1 cellular context compared by ENCODE assay signal in the genomic region with DNA sequence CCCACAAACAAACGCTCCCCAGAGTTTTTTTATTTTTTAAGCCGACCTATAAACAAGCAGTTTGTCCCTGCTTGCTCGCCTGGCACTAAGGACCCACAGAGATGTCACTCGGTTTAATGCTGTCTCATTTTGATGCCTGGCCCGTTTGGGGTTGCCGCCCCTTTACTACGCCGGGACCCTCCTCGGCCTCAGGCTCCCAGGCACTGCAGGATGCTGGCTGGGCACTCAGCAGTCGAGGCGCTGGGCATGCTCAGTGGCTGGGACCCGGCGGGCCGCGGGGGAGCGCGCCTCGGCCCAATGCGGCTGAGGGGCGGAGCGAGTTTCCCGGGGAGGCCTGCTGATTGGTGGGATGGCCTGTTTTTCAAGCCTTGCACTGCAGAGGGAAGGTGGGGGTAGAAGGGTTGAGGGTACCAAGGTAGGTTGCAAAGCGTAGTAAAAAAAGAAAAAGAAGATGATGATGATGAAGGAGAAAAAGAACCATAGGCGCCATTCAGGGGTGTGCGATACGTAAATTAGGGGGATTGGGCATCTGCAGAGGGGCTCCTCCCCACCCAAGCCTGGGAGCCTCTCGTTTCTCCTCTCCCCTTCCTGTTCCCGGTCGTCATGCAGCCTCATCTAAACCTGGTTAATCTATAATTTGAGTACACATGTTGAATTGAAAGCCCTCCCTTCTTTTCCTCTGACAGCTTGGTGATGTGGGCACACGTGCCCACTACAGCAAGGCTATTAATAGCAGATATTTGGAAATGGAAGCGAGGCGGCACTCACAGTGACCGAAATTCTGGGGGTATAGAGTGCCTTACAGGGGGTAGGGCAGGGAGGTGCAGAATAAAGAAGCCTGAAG.
TF ChIP-seq lines count a peak whose summit lies in the region.

No MANE protein-coding gene starts in this region.

TF ChIP-seq in HepG2, 621 proteins besides CTCF, POLR2A, EP300 and RAD21 (continued from another document and continues in another):
- TF ChIP-seq, protein P1, sequence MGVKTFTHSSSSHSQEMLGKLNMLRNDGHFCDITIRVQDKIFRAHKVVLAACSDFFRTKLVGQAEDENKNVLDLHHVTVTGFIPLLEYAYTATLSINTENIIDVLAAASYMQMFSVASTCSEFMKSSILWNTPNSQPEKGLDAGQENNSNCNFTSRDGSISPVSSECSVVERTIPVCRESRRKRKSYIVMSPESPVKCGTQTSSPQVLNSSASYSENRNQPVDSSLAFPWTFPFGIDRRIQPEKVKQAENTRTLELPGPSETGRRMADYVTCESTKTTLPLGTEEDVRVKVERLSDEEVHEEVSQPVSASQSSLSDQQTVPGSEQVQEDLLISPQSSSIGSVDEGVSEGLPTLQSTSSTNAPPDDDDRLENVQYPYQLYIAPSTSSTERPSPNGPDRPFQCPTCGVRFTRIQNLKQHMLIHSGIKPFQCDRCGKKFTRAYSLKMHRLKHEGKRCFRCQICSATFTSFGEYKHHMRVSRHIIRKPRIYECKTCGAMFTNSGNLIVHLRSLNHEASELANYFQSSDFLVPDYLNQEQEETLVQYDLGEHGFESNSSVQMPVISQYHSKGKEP (CRISPR knock-in tag; IDR thresholded peaks at IDR 0.05): no peak
- TF ChIP-seq HOXD1 (CRISPR knock-in tag; IDR thresholded peaks at IDR 0.05): no peak
- TF ChIP-seq ZNF496 (CRISPR knock-in tag; IDR thresholded peaks at IDR 0.05; ENCODE audit: insufficient replicate concordance): no peak
- TF ChIP-seq, protein P2, sequence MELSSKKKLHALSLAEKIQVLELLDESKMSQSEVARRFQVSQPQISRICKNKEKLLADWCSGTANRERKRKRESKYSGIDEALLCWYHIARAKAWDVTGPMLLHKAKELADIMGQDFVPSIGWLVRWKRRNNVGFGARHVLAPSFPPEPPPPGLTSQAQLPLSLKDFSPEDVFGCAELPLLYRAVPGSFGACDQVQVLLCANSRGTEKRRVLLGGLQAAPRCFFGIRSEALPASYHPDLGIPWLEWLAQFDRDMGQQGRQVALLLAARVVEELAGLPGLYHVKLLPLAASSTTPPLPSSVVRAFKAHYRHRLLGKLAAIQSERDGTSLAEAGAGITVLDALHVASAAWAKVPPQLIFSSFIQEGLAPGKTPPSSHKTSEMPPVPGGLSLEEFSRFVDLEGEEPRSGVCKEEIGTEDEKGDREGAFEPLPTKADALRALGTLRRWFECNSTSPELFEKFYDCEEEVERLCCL (CRISPR knock-in tag; IDR thresholded peaks at IDR 0.05; ENCODE audit: borderline replicate concordance): peak; percentile 68; the same call in 1 of the 2 replicates
- TF ChIP-seq, protein P3, sequence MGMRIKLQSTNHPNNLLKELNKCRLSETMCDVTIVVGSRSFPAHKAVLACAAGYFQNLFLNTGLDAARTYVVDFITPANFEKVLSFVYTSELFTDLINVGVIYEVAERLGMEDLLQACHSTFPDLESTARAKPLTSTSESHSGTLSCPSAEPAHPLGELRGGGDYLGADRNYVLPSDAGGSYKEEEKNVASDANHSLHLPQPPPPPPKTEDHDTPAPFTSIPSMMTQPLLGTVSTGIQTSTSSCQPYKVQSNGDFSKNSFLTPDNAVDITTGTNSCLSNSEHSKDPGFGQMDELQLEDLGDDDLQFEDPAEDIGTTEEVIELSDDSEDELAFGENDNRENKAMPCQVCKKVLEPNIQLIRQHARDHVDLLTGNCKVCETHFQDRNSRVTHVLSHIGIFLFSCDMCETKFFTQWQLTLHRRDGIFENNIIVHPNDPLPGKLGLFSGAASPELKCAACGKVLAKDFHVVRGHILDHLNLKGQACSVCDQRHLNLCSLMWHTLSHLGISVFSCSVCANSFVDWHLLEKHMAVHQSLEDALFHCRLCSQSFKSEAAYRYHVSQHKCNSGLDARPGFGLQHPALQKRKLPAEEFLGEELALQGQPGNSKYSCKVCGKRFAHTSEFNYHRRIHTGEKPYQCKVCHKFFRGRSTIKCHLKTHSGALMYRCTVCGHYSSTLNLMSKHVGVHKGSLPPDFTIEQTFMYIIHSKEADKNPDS (CRISPR knock-in tag; IDR thresholded peaks at IDR 0.05): no peak
- TF ChIP-seq TCF7 (IDR thresholded peaks at IDR 0.05; ENCODE audit: low read depth): no peak
- TF ChIP-seq, protein P4, sequence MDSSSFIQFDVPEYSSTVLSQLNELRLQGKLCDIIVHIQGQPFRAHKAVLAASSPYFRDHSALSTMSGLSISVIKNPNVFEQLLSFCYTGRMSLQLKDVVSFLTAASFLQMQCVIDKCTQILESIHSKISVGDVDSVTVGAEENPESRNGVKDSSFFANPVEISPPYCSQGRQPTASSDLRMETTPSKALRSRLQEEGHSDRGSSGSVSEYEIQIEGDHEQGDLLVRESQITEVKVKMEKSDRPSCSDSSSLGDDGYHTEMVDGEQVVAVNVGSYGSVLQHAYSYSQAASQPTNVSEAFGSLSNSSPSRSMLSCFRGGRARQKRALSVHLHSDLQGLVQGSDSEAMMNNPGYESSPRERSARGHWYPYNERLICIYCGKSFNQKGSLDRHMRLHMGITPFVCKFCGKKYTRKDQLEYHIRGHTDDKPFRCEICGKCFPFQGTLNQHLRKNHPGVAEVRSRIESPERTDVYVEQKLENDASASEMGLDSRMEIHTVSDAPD (CRISPR knock-in tag; IDR thresholded peaks at IDR 0.05): no peak
- TF ChIP-seq ZNF343 (CRISPR knock-in tag; IDR thresholded peaks at IDR 0.05): no peak
- no peak for TF ChIP-seq NFIB (CRISPR knock-in tag; IDR thresholded peaks at IDR 0.05; ENCODE audit: borderline replicate concordance)
- TF ChIP-seq ZNF780A (CRISPR knock-in tag; IDR thresholded peaks at IDR 0.05): no peak
- TF ChIP-seq, protein P5, sequence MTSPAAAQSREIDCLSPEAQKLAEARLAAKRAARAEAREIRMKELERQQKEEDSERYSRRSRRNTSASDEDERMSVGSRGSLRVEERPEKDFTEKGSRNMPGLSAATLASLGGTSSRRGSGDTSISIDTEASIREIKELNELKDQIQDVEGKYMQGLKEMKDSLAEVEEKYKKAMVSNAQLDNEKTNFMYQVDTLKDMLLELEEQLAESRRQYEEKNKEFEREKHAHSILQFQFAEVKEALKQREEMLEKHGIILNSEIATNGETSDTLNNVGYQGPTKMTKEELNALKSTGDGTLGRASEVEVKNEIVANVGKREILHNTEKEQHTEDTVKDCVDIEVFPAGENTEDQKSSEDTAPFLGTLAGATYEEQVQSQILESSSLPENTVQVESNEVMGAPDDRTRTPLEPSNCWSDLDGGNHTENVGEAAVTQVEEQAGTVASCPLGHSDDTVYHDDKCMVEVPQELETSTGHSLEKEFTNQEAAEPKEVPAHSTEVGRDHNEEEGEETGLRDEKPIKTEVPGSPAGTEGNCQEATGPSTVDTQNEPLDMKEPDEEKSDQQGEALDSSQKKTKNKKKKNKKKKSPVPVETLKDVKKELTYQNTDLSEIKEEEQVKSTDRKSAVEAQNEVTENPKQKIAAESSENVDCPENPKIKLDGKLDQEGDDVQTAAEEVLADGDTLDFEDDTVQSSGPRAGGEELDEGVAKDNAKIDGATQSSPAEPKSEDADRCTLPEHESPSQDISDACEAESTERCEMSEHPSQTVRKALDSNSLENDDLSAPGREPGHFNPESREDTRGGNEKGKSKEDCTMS (CRISPR knock-in tag; conservative IDR thresholded peaks at IDR 0.05): no peak
- TF ChIP-seq, protein P6, sequence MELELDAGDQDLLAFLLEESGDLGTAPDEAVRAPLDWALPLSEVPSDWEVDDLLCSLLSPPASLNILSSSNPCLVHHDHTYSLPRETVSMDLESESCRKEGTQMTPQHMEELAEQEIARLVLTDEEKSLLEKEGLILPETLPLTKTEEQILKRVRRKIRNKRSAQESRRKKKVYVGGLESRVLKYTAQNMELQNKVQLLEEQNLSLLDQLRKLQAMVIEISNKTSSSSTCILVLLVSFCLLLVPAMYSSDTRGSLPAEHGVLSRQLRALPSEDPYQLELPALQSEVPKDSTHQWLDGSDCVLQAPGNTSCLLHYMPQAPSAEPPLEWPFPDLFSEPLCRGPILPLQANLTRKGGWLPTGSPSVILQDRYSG (CRISPR knock-in tag; IDR thresholded peaks at IDR 0.05): 0 out of 2 replicates have a peak, but pooled peaks have one; percentile 13
- TF ChIP-seq, protein P7, sequence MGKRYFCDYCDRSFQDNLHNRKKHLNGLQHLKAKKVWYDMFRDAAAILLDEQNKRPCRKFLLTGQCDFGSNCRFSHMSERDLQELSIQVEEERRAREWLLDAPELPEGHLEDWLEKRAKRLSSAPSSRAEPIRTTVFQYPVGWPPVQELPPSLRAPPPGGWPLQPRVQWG (CRISPR knock-in tag; IDR thresholded peaks at IDR 0.05; ENCODE audit: borderline replicate concordance, low read depth): no peak
- TF ChIP-seq, protein P8, sequence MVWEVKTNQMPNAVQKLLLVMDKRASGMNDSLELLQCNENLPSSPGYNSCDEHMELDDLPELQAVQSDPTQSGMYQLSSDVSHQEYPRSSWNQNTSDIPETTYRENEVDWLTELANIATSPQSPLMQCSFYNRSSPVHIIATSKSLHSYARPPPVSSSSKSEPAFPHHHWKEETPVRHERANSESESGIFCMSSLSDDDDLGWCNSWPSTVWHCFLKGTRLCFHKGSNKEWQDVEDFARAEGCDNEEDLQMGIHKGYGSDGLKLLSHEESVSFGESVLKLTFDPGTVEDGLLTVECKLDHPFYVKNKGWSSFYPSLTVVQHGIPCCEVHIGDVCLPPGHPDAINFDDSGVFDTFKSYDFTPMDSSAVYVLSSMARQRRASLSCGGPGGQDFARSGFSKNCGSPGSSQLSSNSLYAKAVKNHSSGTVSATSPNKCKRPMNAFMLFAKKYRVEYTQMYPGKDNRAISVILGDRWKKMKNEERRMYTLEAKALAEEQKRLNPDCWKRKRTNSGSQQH (CRISPR knock-in tag; IDR thresholded peaks at IDR 0.05; ENCODE audit: low read depth): no peak
- TF ChIP-seq, protein P9, sequence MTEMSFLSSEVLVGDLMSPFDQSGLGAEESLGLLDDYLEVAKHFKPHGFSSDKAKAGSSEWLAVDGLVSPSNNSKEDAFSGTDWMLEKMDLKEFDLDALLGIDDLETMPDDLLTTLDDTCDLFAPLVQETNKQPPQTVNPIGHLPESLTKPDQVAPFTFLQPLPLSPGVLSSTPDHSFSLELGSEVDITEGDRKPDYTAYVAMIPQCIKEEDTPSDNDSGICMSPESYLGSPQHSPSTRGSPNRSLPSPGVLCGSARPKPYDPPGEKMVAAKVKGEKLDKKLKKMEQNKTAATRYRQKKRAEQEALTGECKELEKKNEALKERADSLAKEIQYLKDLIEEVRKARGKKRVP (CRISPR knock-in tag; IDR thresholded peaks at IDR 0.05): no peak
- TF ChIP-seq, protein P10, sequence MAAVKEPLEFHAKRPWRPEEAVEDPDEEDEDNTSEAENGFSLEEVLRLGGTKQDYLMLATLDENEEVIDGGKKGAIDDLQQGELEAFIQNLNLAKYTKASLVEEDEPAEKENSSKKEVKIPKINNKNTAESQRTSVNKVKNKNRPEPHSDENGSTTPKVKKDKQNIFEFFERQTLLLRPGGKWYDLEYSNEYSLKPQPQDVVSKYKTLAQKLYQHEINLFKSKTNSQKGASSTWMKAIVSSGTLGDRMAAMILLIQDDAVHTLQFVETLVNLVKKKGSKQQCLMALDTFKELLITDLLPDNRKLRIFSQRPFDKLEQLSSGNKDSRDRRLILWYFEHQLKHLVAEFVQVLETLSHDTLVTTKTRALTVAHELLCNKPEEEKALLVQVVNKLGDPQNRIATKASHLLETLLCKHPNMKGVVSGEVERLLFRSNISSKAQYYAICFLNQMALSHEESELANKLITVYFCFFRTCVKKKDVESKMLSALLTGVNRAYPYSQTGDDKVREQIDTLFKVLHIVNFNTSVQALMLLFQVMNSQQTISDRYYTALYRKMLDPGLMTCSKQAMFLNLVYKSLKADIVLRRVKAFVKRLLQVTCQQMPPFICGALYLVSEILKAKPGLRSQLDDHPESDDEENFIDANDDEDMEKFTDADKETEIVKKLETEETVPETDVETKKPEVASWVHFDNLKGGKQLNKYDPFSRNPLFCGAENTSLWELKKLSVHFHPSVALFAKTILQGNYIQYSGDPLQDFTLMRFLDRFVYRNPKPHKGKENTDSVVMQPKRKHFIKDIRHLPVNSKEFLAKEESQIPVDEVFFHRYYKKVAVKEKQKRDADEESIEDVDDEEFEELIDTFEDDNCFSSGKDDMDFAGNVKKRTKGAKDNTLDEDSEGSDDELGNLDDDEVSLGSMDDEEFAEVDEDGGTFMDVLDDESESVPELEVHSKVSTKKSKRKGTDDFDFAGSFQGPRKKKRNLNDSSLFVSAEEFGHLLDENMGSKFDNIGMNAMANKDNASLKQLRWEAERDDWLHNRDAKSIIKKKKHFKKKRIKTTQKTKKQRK (IDR thresholded peaks at IDR 0.05; ENCODE audit: low read length): no peak
- no peak for TF ChIP-seq CHCHD3 (CRISPR knock-in tag; IDR thresholded peaks at IDR 0.05)
- TF ChIP-seq, protein P11, sequence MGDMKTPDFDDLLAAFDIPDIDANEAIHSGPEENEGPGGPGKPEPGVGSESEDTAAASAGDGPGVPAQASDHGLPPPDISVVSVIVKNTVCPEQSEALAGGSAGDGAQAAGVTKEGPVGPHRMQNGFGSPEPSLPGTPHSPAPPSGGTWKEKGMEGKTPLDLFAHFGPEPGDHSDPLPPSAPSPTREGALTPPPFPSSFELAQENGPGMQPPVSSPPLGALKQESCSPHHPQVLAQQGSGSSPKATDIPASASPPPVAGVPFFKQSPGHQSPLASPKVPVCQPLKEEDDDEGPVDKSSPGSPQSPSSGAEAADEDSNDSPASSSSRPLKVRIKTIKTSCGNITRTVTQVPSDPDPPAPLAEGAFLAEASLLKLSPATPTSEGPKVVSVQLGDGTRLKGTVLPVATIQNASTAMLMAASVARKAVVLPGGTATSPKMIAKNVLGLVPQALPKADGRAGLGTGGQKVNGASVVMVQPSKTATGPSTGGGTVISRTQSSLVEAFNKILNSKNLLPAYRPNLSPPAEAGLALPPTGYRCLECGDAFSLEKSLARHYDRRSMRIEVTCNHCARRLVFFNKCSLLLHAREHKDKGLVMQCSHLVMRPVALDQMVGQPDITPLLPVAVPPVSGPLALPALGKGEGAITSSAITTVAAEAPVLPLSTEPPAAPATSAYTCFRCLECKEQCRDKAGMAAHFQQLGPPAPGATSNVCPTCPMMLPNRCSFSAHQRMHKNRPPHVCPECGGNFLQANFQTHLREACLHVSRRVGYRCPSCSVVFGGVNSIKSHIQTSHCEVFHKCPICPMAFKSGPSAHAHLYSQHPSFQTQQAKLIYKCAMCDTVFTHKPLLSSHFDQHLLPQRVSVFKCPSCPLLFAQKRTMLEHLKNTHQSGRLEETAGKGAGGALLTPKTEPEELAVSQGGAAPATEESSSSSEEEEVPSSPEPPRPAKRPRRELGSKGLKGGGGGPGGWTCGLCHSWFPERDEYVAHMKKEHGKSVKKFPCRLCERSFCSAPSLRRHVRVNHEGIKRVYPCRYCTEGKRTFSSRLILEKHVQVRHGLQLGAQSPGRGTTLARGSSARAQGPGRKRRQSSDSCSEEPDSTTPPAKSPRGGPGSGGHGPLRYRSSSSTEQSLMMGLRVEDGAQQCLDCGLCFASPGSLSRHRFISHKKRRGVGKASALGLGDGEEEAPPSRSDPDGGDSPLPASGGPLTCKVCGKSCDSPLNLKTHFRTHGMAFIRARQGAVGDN (CRISPR knock-in tag; IDR thresholded peaks at IDR 0.05): peak; percentile 97
